In the genomic region with DNA sequence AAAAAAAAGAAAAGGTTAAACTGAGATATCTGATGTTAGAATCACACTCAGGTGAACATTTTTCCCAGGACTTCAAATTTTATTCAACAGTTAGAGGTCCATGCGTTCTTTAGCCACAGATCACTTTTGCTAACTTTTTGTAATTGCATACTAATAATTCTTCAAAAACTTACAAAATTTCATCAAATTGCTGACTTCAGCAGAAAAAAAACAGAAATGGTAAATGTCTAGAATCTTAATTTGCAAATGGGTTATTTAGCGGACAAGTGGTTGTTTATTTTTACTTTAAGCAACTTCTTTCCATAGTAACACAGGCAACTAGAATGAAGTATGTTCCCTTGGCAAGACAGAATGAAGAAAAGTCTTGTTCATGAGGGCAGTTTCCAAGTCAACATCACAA, we compare ENCODE assay signal across 31 cellular contexts.
"Had no signal": no experiment of that assay in that cellular context is flagged by ENCODE, and none has a peak within 500 bp of the region (broad histone marks: within the 10 kb centered on the region; RNA-seq: fewer than 3 reads in every experiment).

No MANE protein-coding gene starts in this region.

- H3K4me3 ChIP-seq: adrenal gland, ascending aorta, breast epithelium, cardiac muscle cell, coronary artery, dorsolateral prefrontal cortex, esophagus muscularis mucosa, gastrocnemius medialis, heart left ventricle had no signal

- H3K27me3 ChIP-seq: adrenal gland, ascending aorta, breast epithelium, cardiac muscle cell, esophagus muscularis mucosa, foreskin keratinocyte, gastrocnemius medialis, heart left ventricle had no signal

- H3K4me1 ChIP-seq: adrenal gland, ascending aorta, breast epithelium, esophagus muscularis mucosa, foreskin keratinocyte, gastrocnemius medialis, heart left ventricle had no signal

- DNase-seq: activated CD4-positive, alpha-beta memory T cell treated with anti-CD3 and anti-CD28 coated beads for 36 hours; activated CD4-positive, alpha-beta T cell treated with anti-CD3 and anti-CD28 coated beads for 36 hours; activated CD4-positive, alpha-beta T cell treated with anti-CD3 and anti-CD28 coated beads, Interleukin-2, amount 10 ng/mL, durations not matched to agents 24 days and 14 days; activated CD4-positive, CD25-positive, alpha-beta regulatory T cell; activated CD4-positive, CD25-positive, alpha-beta regulatory T cell treated with anti-CD3 and anti-CD28 coated beads, Interleukin-2, amount 50 U/mL, for 72 hours; activated CD8-positive, alpha-beta memory T cell treated with anti-CD3 and anti-CD28 coated beads, Interleukin-2, amount 10 ng/mL, durations not matched to agents 7 days and 5 days; activated CD8-positive, alpha-beta memory T cell treated with anti-CD3 and anti-CD28 coated beads, Interleukin-2, amount 50 U/mL, for 4 hours; activated CD8-positive, alpha-beta T cell treated with anti-CD3 and anti-CD28 coated beads, Interleukin-2, amount 10 ng/mL, durations not matched to agents 7 days and 5 days; activated effector memory CD4-positive, alpha-beta T cell treated with anti-CD3 and anti-CD28 coated beads, Interleukin-2, amount 50 U/mL, for 16 hours; activated naive CD4-positive, alpha-beta T cell treated with anti-CD3 and anti-CD28 coated beads for 36 hours; activated naive CD8-positive, alpha-beta T cell treated with anti-CD3 and anti-CD28 coated beads for 36 hours; activated naive CD8-positive, alpha-beta T cell treated with anti-CD3 and anti-CD28 coated beads, Interleukin-2, amount 50 U/mL, for 24 hours; activated T-cell treated with anti-CD3 and anti-CD28 coated beads, Interleukin-2, amount 50 U/mL, for 1 hour; activated T-cell treated with anti-CD3 and anti-CD28 coated beads, Interleukin-2, amount 50 U/mL, for 48 hours; adrenal gland; central memory CD4-positive, alpha-beta T cell; cerebellar nuclear complex; dorsolateral prefrontal cortex; effector memory CD4-positive, alpha-beta T cell; endodermal cell; erythroblast; gastrocnemius medialis; glutamatergic neuron; heart left ventricle; T-helper 2 cell had no signal

- H3K36me3 ChIP-seq: adrenal gland, ascending aorta, breast epithelium, cardiac muscle cell, esophagus muscularis mucosa, gastrocnemius medialis, heart left ventricle had no signal

- ATAC-seq: activated CD4-positive, alpha-beta T cell treated with anti-CD3 and anti-CD28 coated beads for 36 hours; activated CD8-positive, alpha-beta memory T cell treated with anti-CD3 and anti-CD28 coated beads, Interleukin-2, amount 10 ng/mL, durations not matched to agents 7 days and 5 days; activated CD8-positive, alpha-beta T cell treated with anti-CD3 and anti-CD28 coated beads, Interleukin-2, amount 10 ng/mL, durations not matched to agents 7 days and 5 days; activated naive CD8-positive, alpha-beta T cell treated with anti-CD3 and anti-CD28 coated beads, Interleukin-2, amount 50 U/mL, for 24 hours; foreskin keratinocyte; gastrocnemius medialis; heart left ventricle had no signal

- H3K9me3 ChIP-seq: adrenal gland, ascending aorta, breast epithelium, esophagus muscularis mucosa, gastrocnemius medialis, heart left ventricle had no signal

- H3K27ac ChIP-seq: adrenal gland, ascending aorta, breast epithelium, cardiac muscle cell, coronary artery, dorsolateral prefrontal cortex, esophagus muscularis mucosa, foreskin keratinocyte, gastrocnemius medialis, heart left ventricle had no signal
